ENCODE assay signal across 17 cellular contexts in genomic region chr20:38828514-38829295, GRCh38. TPM values are rescaled to one million over a fixed set of nuclear protein-coding genes. Genes with fewer than 3 reads are reported as not detected.
DNase-seq lines count a peak whose midpoint lies in the region; ATAC-seq and TF ChIP-seq lines count a peak whose summit lies in the region.
"Had no signal": no experiment of that assay in that cellular context is flagged by ENCODE, and none has a peak within 500 bp of the region (broad histone marks: within the 10 kb centered on the region; RNA-seq: fewer than 3 reads in every experiment).

No MANE protein-coding gene starts in this region.

- H3K9me3 ChIP-seq in PC-9 (ENCODE audit: insufficient read depth, low read depth): no peaks in the 10 kb centered on the region
- H3K9me3 ChIP-seq in SJCRH30 (replicated peaks): no peaks in the 10 kb centered on the region
- H3K9me3 ChIP-seq: A549, left lung had no signal

- CTCF ChIA-PET in activated CD8-positive, alpha-beta T cell treated with anti-CD3 and anti-CD28 coated beads for 36 hours (lab: Charles Lee): interaction anchor here (1.2 to 2.0 kb wide), 3 partner anchors 12 to 80 kb away, joined by 4 to 6 read pairs (median 4); partner anchors contain the start of gene ACTR5
- CTCF ChIA-PET in activated CD8-positive, alpha-beta T cell treated with anti-CD3 and anti-CD28 coated beads, Interleukin-2, amount 10 ng/mL, durations not matched to agents 7 days and 5 days (lab: Charles Lee): interaction anchor here (1.1 kb wide), 1 partner anchor 29 kb away, joined by 3 read pairs; no protein-coding TSS in a partner anchor
- CTCF ChIA-PET in PC-9 (lab: Charles Lee): no interaction called here

- ATAC-seq in activated CD8-positive, alpha-beta T cell treated with anti-CD3 and anti-CD28 coated beads for 36 hours: no peak
- ATAC-seq in activated CD8-positive, alpha-beta T cell treated with anti-CD3 and anti-CD28 coated beads, Interleukin-2, amount 10 ng/mL, durations not matched to agents 7 days and 5 days: no peak
- ATAC-seq: A549, esophagus mucosa, left lung had no signal

- no peak overlapping the region for H3K4me3 Mint-ChIP-seq in activated CD8-positive, alpha-beta T cell treated with anti-CD3 and anti-CD28 coated beads for 36 hours
- H3K4me3 Mint-ChIP-seq in activated CD8-positive, alpha-beta T cell treated with anti-CD3 and anti-CD28 coated beads, Interleukin-2, amount 10 ng/mL, durations not matched to agents 7 days and 5 days: no peak overlapping the region

- no TSS peak for BruUV-seq in PC-9 (replicated peaks; lab: Mats Ljungman, UMichigan)

- no peaks in the 10 kb centered on the region for H3K79me2 ChIP-seq in PC-9 (ENCODE audit: low read depth)

- no peaks in the 10 kb centered on the region for H3K36me3 ChIP-seq in PC-9 (ENCODE audit: low read depth)
- H3K36me3 ChIP-seq in SJCRH30: 0 out of 2 replicates have a peak, but pooled peaks cover 2% of the 10 kb centered on the region
- no peaks in the 10 kb centered on the region for H3K36me3 ChIP-seq in brain microvascular endothelial cell (replicated peaks)
- H3K36me3 ChIP-seq: left lung had no signal

- TF ChIP-seq CTCF in activated CD8-positive, alpha-beta T cell treated with anti-CD3 and anti-CD28 coated beads for 36 hours (IDR thresholded peaks at IDR 0.05): no peak
- TF ChIP-seq CTCF in PC-9 (conservative IDR thresholded peaks at IDR 0.05): no peak
- TF ChIP-seq CTCF in brain microvascular endothelial cell (IDR thresholded peaks at IDR 0.05; ENCODE audit: low read depth, low read length, missing control alignments): no peak

- no peaks in the 10 kb centered on the region for H3K27me3 ChIP-seq in PC-9 (ENCODE audit: insufficient read depth, low read depth)
- H3K27me3 ChIP-seq in SJCRH30: no peaks in the 10 kb centered on the region
- H3K27me3 ChIP-seq in brain microvascular endothelial cell (replicated peaks): peaks cover 9% of the 10 kb centered on the region
- H3K27me3 ChIP-seq: left lung had no signal

- DNase-seq in activated CD8-positive, alpha-beta T cell treated with anti-CD3 and anti-CD28 coated beads for 36 hours: no peak
- DNase-seq in activated CD8-positive, alpha-beta T cell treated with anti-CD3 and anti-CD28 coated beads, Interleukin-2, amount 10 ng/mL, durations not matched to agents 7 days and 5 days: no peak
- no peak for DNase-seq in PC-9
- DNase-seq in dermis blood vessel endothelial cell: peak; percentile 41
- peak; percentile 22 for DNase-seq in stimulated activated CD8-positive, alpha-beta memory T cell treated with anti-CD3 and anti-CD28 coated beads, Interleukin-4, amount 100 ng/mL, for 48 hours
- no peak for DNase-seq in effector CD8-positive, alpha-beta T cell (lab: John Stamatoyannopoulos, UW)
- DNase-seq in SJCRH30: no peak
- DNase-seq in brain microvascular endothelial cell: no peak
- DNase-seq: activated CD4-positive, alpha-beta T cell treated with anti-CD3 and anti-CD28 coated beads, Interleukin-2, amount 50 U/mL, for 4 hours; hippocampal formation; left lung; NCI-H2081; NCI-H82 had no signal

- H3K4me1 Mint-ChIP-seq in activated CD8-positive, alpha-beta T cell treated with anti-CD3 and anti-CD28 coated beads for 36 hours (ENCODE audit: low read depth): peaks cover 89% of the 10 kb centered on the region
- peaks cover 78% of the 10 kb centered on the region for H3K4me1 Mint-ChIP-seq in activated CD8-positive, alpha-beta T cell treated with anti-CD3 and anti-CD28 coated beads, Interleukin-2, amount 10 ng/mL, durations not matched to agents 7 days and 5 days (ENCODE audit: low read depth)

- no peaks in the 10 kb centered on the region for H3K9me2 ChIP-seq in PC-9 (ENCODE audit: insufficient read depth)

- peaks cover 80% of the 10 kb centered on the region for H3K36me3 Mint-ChIP-seq in activated CD8-positive, alpha-beta T cell treated with anti-CD3 and anti-CD28 coated beads for 36 hours (ENCODE audit: low read depth)
- peaks cover 81% of the 10 kb centered on the region for H3K36me3 Mint-ChIP-seq in activated CD8-positive, alpha-beta T cell treated with anti-CD3 and anti-CD28 coated beads, Interleukin-2, amount 10 ng/mL, durations not matched to agents 7 days and 5 days (ENCODE audit: low read depth)

- H3K4me2 ChIP-seq in PC-9: peak overlapping the region; percentile 52

- H3K27me3 Mint-ChIP-seq in activated CD8-positive, alpha-beta T cell treated with anti-CD3 and anti-CD28 coated beads for 36 hours: no peaks in the 10 kb centered on the region
- H3K27me3 Mint-ChIP-seq in activated CD8-positive, alpha-beta T cell treated with anti-CD3 and anti-CD28 coated beads, Interleukin-2, amount 10 ng/mL, durations not matched to agents 7 days and 5 days (ENCODE audit: low read depth): no peaks in the 10 kb centered on the region

- H4K20me1 ChIP-seq in PC-9 (ENCODE audit: insufficient read depth): no peaks in the 10 kb centered on the region

- H3F3A ChIP-seq in PC-9 (ENCODE audit: insufficient read depth, low read depth): peaks cover 15% of the 10 kb centered on the region; the same call in 1 of the 2 replicates

- no peak overlapping the region for H3K4me3 ChIP-seq in PC-9
- no peak overlapping the region for H3K4me3 ChIP-seq in SJCRH30
- no peak overlapping the region for H3K4me3 ChIP-seq in brain microvascular endothelial cell (ENCODE audit: low read depth, low read length)
- H3K4me3 ChIP-seq: A549, left lung had no signal

- no peaks in the 10 kb centered on the region for H3K9me3 Mint-ChIP-seq in activated CD8-positive, alpha-beta T cell treated with anti-CD3 and anti-CD28 coated beads for 36 hours
- H3K9me3 Mint-ChIP-seq in activated CD8-positive, alpha-beta T cell treated with anti-CD3 and anti-CD28 coated beads, Interleukin-2, amount 10 ng/mL, durations not matched to agents 7 days and 5 days (ENCODE audit: insufficient read depth): no peaks in the 10 kb centered on the region

- intact Hi-C loops in activated CD8-positive, alpha-beta T cell treated with anti-CD3 and anti-CD28 coated beads for 36 hours (cut with micrococcal nuclease): no loop called here
- intact Hi-C loops in PC-9 (cut with micrococcal nuclease; ENCODE audit: unreplicated experiment): loop anchor here (5.0 kb wide), 1 partner anchor 36 kb away; no protein-coding TSS in a partner anchor

- H3K27ac ChIP-seq in PC-9: peak overlapping the region; percentile 38
- H3K27ac ChIP-seq in SJCRH30: no peak overlapping the region
- H3K27ac ChIP-seq in brain microvascular endothelial cell: no peak overlapping the region

- peak overlapping the region; percentile 79 for H3K27ac Mint-ChIP-seq in activated CD8-positive, alpha-beta T cell treated with anti-CD3 and anti-CD28 coated beads for 36 hours
- H3K27ac Mint-ChIP-seq in activated CD8-positive, alpha-beta T cell treated with anti-CD3 and anti-CD28 coated beads, Interleukin-2, amount 10 ng/mL, durations not matched to agents 7 days and 5 days: no peak overlapping the region

- peak overlapping the region; percentile 7; the same call in 1 of the 2 replicates for H2AFZ ChIP-seq in PC-9

- H3K4me1 ChIP-seq in PC-9 (replicated peaks; ENCODE audit: insufficient read depth) (peaks cover 46% of the 10 kb centered on the region), SJCRH30 (peaks cover 30% of the 10 kb centered on the region)

- POLR2A ChIA-PET in activated CD8-positive, alpha-beta T cell treated with anti-CD3 and anti-CD28 coated beads for 36 hours (lab: Charles Lee): interaction anchor here (0.8 to 2.6 kb wide), 5 partner anchors 13 to 46 kb away, joined by 3 to 11 read pairs (median 4); no protein-coding TSS in a partner anchor
- POLR2A ChIA-PET in activated CD8-positive, alpha-beta T cell treated with anti-CD3 and anti-CD28 coated beads, Interleukin-2, amount 10 ng/mL, durations not matched to agents 7 days and 5 days (lab: Charles Lee): interaction anchor here (0.6 to 4.3 kb wide), 3 partner anchors 22 to 27 kb away, joined by 3 to 12 read pairs (median 4); partner anchors contain the start of gene PPP1R16B
- POLR2A ChIA-PET in PC-9 (lab: Charles Lee; ENCODE audit: unreplicated experiment): no interaction called here

- in situ Hi-C loops in brain microvascular endothelial cell (cut with HindIII; ENCODE audit: low pct_ligation_motif_present, low sequenced_read_pairs): no loop called here

RNA-seq across cellular contexts. Expression of gene PPP1R16B, which starts 23.2 kb away (rescaled TPM):
- total RNA-seq in activated CD8-positive, alpha-beta T cell treated with anti-CD3 and anti-CD28 coated beads for 36 hours: 10 to 100 TPM; 74.9 to 81.4 TPM
- total RNA-seq in activated CD8-positive, alpha-beta T cell treated with anti-CD3 and anti-CD28 coated beads, Interleukin-2, amount 10 ng/mL, durations not matched to agents 7 days and 5 days: 10 to 100 TPM; 63.4 to 65.1 TPM
- 0.05 TPM in 1 of 2 replicates, not detected in the other for total RNA-seq in PC-9 (2021)
- total RNA-seq in dermis blood vessel endothelial cell: 247 and 304 TPM in 2 replicates
- 34.0 and 36.5 TPM in 2 replicates for total RNA-seq in SJCRH30 (2014; rRNA removed; shearing (Covaris generic))
- total RNA-seq: chondrocyte, G401 had no signal

Comparison
In these comparisons a context has a peak if more than half of its experiments do, and no peak if none do; other contexts are left out.
1. DNase-seq: peak in dermis blood vessel endothelial cell (single experiment) and stimulated activated CD8-positive, alpha-beta memory T cell treated with anti-CD3 and anti-CD28 coated beads, Interleukin-4, amount 100 ng/mL, for 48 hours (single experiment); none in activated CD8-positive, alpha-beta T cell treated with anti-CD3 and anti-CD28 coated beads for 36 hours (single experiment), activated CD8-positive, alpha-beta T cell treated with anti-CD3 and anti-CD28 coated beads, Interleukin-2, amount 10 ng/mL, durations not matched to agents 7 days and 5 days (single experiment), PC-9 (0 of 2), effector CD8-positive, alpha-beta T cell (single experiment), SJCRH30 (0 of 2) and brain microvascular endothelial cell (single experiment).
2. RNA of gene PPP1R16B, which starts 23.2 kb away (total RNA-seq): 247 to 304 TPM in dermis blood vessel endothelial cell, 74.9 to 81.4 TPM in activated CD8-positive, alpha-beta T cell treated with anti-CD3 and anti-CD28 coated beads for 36 hours, 63.4 to 65.1 TPM in activated CD8-positive, alpha-beta T cell treated with anti-CD3 and anti-CD28 coated beads, Interleukin-2, amount 10 ng/mL, durations not matched to agents 7 days and 5 days and 34.0 to 36.5 TPM in SJCRH30; 0.05 TPM in PC-9; every median in the first group is over 10 times any median in the second.